Comparison of ENCODE assay signal across 21 cellular contexts in the genomic region with DNA sequence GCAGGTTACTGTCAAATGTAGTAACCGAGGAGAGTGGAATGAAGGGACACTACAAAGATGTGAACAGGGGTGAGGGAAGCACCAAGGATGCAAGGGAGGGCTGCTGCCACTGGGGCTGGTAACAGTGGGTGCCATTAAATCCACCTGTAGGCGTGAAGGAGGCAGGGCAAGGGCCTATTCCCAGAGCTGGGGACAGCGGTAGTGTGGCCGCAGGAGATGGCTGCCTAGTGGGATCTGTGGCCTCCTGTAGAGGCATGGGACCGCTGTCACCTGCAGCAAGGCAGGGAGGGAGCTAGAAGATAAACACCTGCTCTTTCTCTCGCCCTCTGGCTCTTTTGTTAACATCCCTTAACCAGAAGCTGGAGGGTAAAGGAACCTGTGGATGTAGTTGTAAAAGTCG.
"Had no signal": no experiment of that assay in that cellular context is flagged by ENCODE, and none has a peak within 500 bp of the region (broad histone marks: within the 10 kb centered on the region; RNA-seq: fewer than 3 reads in every experiment).

No MANE protein-coding gene starts in this region.

- H3K27me3 ChIP-seq: colonic mucosa, sigmoid colon, tibial artery had no signal

- H3K9me3 ChIP-seq: colonic mucosa, lower lobe of right lung, sigmoid colon, tibial artery had no signal

- ATAC-seq: activated CD4-positive, CD25-positive, alpha-beta regulatory T cell treated with anti-CD3 and anti-CD28 coated beads, Interleukin-2, amount 50 U/mL, for 24 hours; activated naive CD8-positive, alpha-beta T cell treated with anti-CD3 and anti-CD28 coated beads, Interleukin-2, amount 50 U/mL, for 24 hours; lower lobe of right lung had no signal

- DNase-seq: activated CD4-positive, alpha-beta T cell treated with anti-CD3 and anti-CD28 coated beads, Interleukin-2, amount 10 ng/mL, durations not matched to agents 7 days and 5 days; activated CD8-positive, alpha-beta memory T cell treated with anti-CD3 and anti-CD28 coated beads, Interleukin-2, amount 50 U/mL, for 4 hours; activated effector memory CD4-positive, alpha-beta T cell treated with Interleukin-2 at 50 U/mL for 16 hours; activated naive CD4-positive, alpha-beta T cell treated with anti-CD3 and anti-CD28 coated beads, Interleukin-2, amount 10 ng/mL, durations not matched to agents 7 days and 5 days; activated naive CD8-positive, alpha-beta T cell treated with anti-CD3 and anti-CD28 coated beads, Interleukin-2, amount 50 U/mL, for 24 hours; activated T-cell treated with anti-CD3 and anti-CD28 coated beads, Interleukin-2, amount 50 U/mL, for 48 hours; anterior cingulate cortex; colonic mucosa; foreskin melanocyte; hypothalamus; lower lobe of right lung; sigmoid colon; stimulated activated CD4-positive, alpha-beta T cell treated with anti-CD3 and anti-CD28 coated beads, Interleukin-4, amount 100 ng/mL, for 4 hours; stimulated activated naive CD4-positive, alpha-beta T cell; substantia nigra; tibial artery had no signal

- H3K27ac ChIP-seq: colonic mucosa, lower lobe of right lung, sigmoid colon, tibial artery had no signal

- H3K4me1 Mint-ChIP-seq: activated CD4-positive, alpha-beta T cell treated with anti-CD3 and anti-CD28 coated beads, Interleukin-2, amount 10 ng/mL, durations not matched to agents 7 days and 5 days; activated naive CD4-positive, alpha-beta T cell treated with anti-CD3 and anti-CD28 coated beads, Interleukin-2, amount 10 ng/mL, durations not matched to agents 7 days and 5 days; central memory CD8-positive, alpha-beta T cell had no signal

- FAIRE-seq: keratinocyte, urothelium cell line had no signal

- H3K4me3 ChIP-seq: colonic mucosa, lower lobe of right lung, sigmoid colon, tibial artery had no signal

- H3K36me3 ChIP-seq: colonic mucosa, lower lobe of right lung, sigmoid colon, tibial artery had no signal

- H3K4me3 Mint-ChIP-seq: activated CD4-positive, alpha-beta T cell treated with anti-CD3 and anti-CD28 coated beads, Interleukin-2, amount 10 ng/mL, durations not matched to agents 7 days and 5 days; activated naive CD4-positive, alpha-beta T cell treated with anti-CD3 and anti-CD28 coated beads, Interleukin-2, amount 10 ng/mL, durations not matched to agents 7 days and 5 days; activated naive CD8-positive, alpha-beta T cell treated with anti-CD3 and anti-CD28 coated beads, Interleukin-2, amount 50 U/mL, for 24 hours; central memory CD8-positive, alpha-beta T cell; natural killer cell treated with Interleukin-12 subunit alpha and Interleukin-12 subunit beta and Interleukin-15 and Interleukin-18, amount 100 ng/mL, for 72 hours had no signal

- H3K36me3 Mint-ChIP-seq: activated naive CD4-positive, alpha-beta T cell treated with anti-CD3 and anti-CD28 coated beads, Interleukin-2, amount 10 ng/mL, durations not matched to agents 7 days and 5 days; natural killer cell treated with Interleukin-12 subunit alpha and Interleukin-12 subunit beta and Interleukin-15 and Interleukin-18, amount 100 ng/mL, for 72 hours had no signal

- H3K27ac Mint-ChIP-seq: activated CD4-positive, alpha-beta T cell treated with anti-CD3 and anti-CD28 coated beads, Interleukin-2, amount 10 ng/mL, durations not matched to agents 7 days and 5 days; activated naive CD4-positive, alpha-beta T cell treated with anti-CD3 and anti-CD28 coated beads, Interleukin-2, amount 10 ng/mL, durations not matched to agents 7 days and 5 days; activated naive CD8-positive, alpha-beta T cell treated with anti-CD3 and anti-CD28 coated beads, Interleukin-2, amount 50 U/mL, for 24 hours; natural killer cell treated with Interleukin-12 subunit alpha and Interleukin-12 subunit beta and Interleukin-15 and Interleukin-18, amount 100 ng/mL, for 72 hours had no signal

- H3K9me3 Mint-ChIP-seq: activated CD4-positive, alpha-beta T cell treated with anti-CD3 and anti-CD28 coated beads, Interleukin-2, amount 10 ng/mL, durations not matched to agents 7 days and 5 days; activated naive CD4-positive, alpha-beta T cell treated with anti-CD3 and anti-CD28 coated beads, Interleukin-2, amount 10 ng/mL, durations not matched to agents 7 days and 5 days; activated naive CD8-positive, alpha-beta T cell treated with anti-CD3 and anti-CD28 coated beads, Interleukin-2, amount 50 U/mL, for 24 hours; central memory CD8-positive, alpha-beta T cell; natural killer cell treated with Interleukin-12 subunit alpha and Interleukin-12 subunit beta and Interleukin-15 and Interleukin-18, amount 100 ng/mL, for 72 hours had no signal

- H3K4me1 ChIP-seq: colonic mucosa, lower lobe of right lung, sigmoid colon, tibial artery had no signal
